In genomic region chr2:69915050-69915945, GRCh38 we compare ENCODE assay signal across 8 cellular contexts. TPM values are rescaled to one million over a fixed set of nuclear protein-coding genes. Genes with fewer than 3 reads are reported as not detected.
A peak's percentile ranks its signal among the peaks of the same experiment; 100 is the strongest.
DNase-seq lines count a peak whose midpoint lies in the region; ATAC-seq and TF ChIP-seq lines count a peak whose summit lies in the region.

TSS of gene MXD1 (plus strand) at chr2:69915109. CDS start at chr2:69915331, 222 bp downstream.

- peak; percentile 6 for ATAC-seq in HG02970 (IDR thresholded peaks at IDR 0.05; ENCODE audit: low FRiP score, unreplicated experiment)
- ATAC-seq in activated CD8-positive, alpha-beta T cell treated with anti-CD3 and anti-CD28 coated beads, Interleukin-2, amount 10 ng/mL, durations not matched to agents 7 days and 5 days = no peak
- no peak for ATAC-seq in foreskin keratinocyte
- no peak for ATAC-seq in HG03442 (IDR thresholded peaks at IDR 0.05; ENCODE audit: unreplicated experiment)
- ATAC-seq in GM18909 (IDR thresholded peaks at IDR 0.05; ENCODE audit: poor library complexity, unreplicated experiment) = no peak

- no peaks in the 10 kb centered on the region for H3K27me3 ChIP-seq in foreskin keratinocyte

- no peak for TF ChIP-seq CTCF in foreskin keratinocyte (conservative IDR thresholded peaks at IDR 0.05)

- H3K27ac Mint-ChIP-seq in activated CD8-positive, alpha-beta T cell treated with anti-CD3 and anti-CD28 coated beads, Interleukin-2, amount 10 ng/mL, durations not matched to agents 7 days and 5 days = peak within 1 kb of the TSS; percentile 87

- POLR2A ChIA-PET in activated CD8-positive, alpha-beta T cell treated with anti-CD3 and anti-CD28 coated beads, Interleukin-2, amount 10 ng/mL, durations not matched to agents 7 days and 5 days (lab: Charles Lee) = interaction anchor here (0.6 to 4.2 kb wide), 33 partner anchors 9 to 378 kb away, joined by 3 to 44 read pairs (median 5); partner anchors contain the start of genes C2orf42, PCBP1, PCYOX1 and SNRNP27

- peaks cover 26% of the 10 kb centered on the region for H3K36me3 Mint-ChIP-seq in activated CD8-positive, alpha-beta T cell treated with anti-CD3 and anti-CD28 coated beads, Interleukin-2, amount 10 ng/mL, durations not matched to agents 7 days and 5 days (ENCODE audit: low read depth)

- peaks cover 42% of the 10 kb centered on the region for H3K4me1 Mint-ChIP-seq in activated CD8-positive, alpha-beta T cell treated with anti-CD3 and anti-CD28 coated beads, Interleukin-2, amount 10 ng/mL, durations not matched to agents 7 days and 5 days (ENCODE audit: low read depth)

- H3K27me3 Mint-ChIP-seq in activated CD8-positive, alpha-beta T cell treated with anti-CD3 and anti-CD28 coated beads, Interleukin-2, amount 10 ng/mL, durations not matched to agents 7 days and 5 days (ENCODE audit: low read depth) = no peaks in the 10 kb centered on the region

- H3K9me3 Mint-ChIP-seq in activated CD8-positive, alpha-beta T cell treated with anti-CD3 and anti-CD28 coated beads, Interleukin-2, amount 10 ng/mL, durations not matched to agents 7 days and 5 days (ENCODE audit: insufficient read depth) = no peaks in the 10 kb centered on the region

- peak within 1 kb of the TSS; percentile 77 for H3K27ac ChIP-seq in foreskin keratinocyte

- H3K4me1 ChIP-seq in foreskin keratinocyte = peaks cover 23% of the 10 kb centered on the region

- DNase-seq in GM03348 (ENCODE audit: low spot score) (peak; percentile 26), foreskin keratinocyte (no peak), occipital lobe (lab: John Stamatoyannopoulos, UW) (no peak), DMS153 treated with DMSO at 0.1 percent for 48 hours (lab: John Stamatoyannopoulos, UW; ENCODE audit: unreplicated experiment) (no peak)
- peak; percentile 30 for DNase-seq in activated CD8-positive, alpha-beta T cell treated with anti-CD3 and anti-CD28 coated beads, Interleukin-2, amount 10 ng/mL, durations not matched to agents 7 days and 5 days

- H3K4me3 Mint-ChIP-seq in activated CD8-positive, alpha-beta T cell treated with anti-CD3 and anti-CD28 coated beads, Interleukin-2, amount 10 ng/mL, durations not matched to agents 7 days and 5 days = peak within 1 kb of the TSS; percentile 84

- CTCF ChIA-PET in activated CD8-positive, alpha-beta T cell treated with anti-CD3 and anti-CD28 coated beads, Interleukin-2, amount 10 ng/mL, durations not matched to agents 7 days and 5 days (lab: Charles Lee) = interaction anchor here (0.6 to 6.5 kb wide), 33 partner anchors 8 to 388 kb away, joined by 3 to 142 read pairs (median 5); partner anchors contain the start of genes C2orf42, FAM136A, PCYOX1 and SNRNP27

RNA-seq across cellular contexts. Expression of gene MXD1, which starts in this region (rescaled TPM):
- total RNA-seq in activated CD8-positive, alpha-beta T cell treated with anti-CD3 and anti-CD28 coated beads, Interleukin-2, amount 10 ng/mL, durations not matched to agents 7 days and 5 days = 10 to 100 TPM in 1 of 2 experiments, 1 to 10 TPM in 1; 7.7 to 10.2 TPM
- 3.6 and 3.7 TPM in 2 replicates for total RNA-seq in foreskin keratinocyte
- 1.8 and 2.4 TPM in 2 replicates for polyA plus RNA-seq in foreskin keratinocyte
- 12.9 TPM for total RNA-seq in occipital lobe

Comparison
In these comparisons a context has a peak if more than half of its experiments do, and no peak if none do; other contexts are left out.
1. DNase-seq: peak in GM03348 (single experiment) and activated CD8-positive, alpha-beta T cell treated with anti-CD3 and anti-CD28 coated beads, Interleukin-2, amount 10 ng/mL, durations not matched to agents 7 days and 5 days (single experiment); none in foreskin keratinocyte (0 of 2), occipital lobe (single experiment) and DMS153 treated with DMSO at 0.1 percent for 48 hours (single experiment).